1 cellular context compared by ENCODE assay signal in genomic region chr17:60559995-60560859, GRCh38.
A peak's percentile ranks its signal among the peaks of the same experiment; 100 is the strongest.
TF ChIP-seq lines count a peak whose summit lies in the region.

No MANE protein-coding gene starts in this region.

TF ChIP-seq in HepG2, 621 proteins besides CTCF, POLR2A, EP300 and RAD21 (continued from another document and continues in another):
- TF ChIP-seq ZNF646 (CRISPR knock-in tag; IDR thresholded peaks at IDR 0.05) = 0 out of 2 replicates have a peak, but pooled peaks have one; percentile 17
- peak; percentile 60 for TF ChIP-seq FOSL2 (CRISPR knock-in tag; IDR thresholded peaks at IDR 0.05)
- TF ChIP-seq ZNF101 (CRISPR knock-in tag; IDR thresholded peaks at IDR 0.05; ENCODE audit: borderline replicate concordance, low read depth) = no peak
- TF ChIP-seq ZNF777 (CRISPR knock-in tag; IDR thresholded peaks at IDR 0.05) = peak; percentile 47; the same call in 1 of the 2 replicates
- no peak for TF ChIP-seq ZBTB10 (CRISPR knock-in tag; IDR thresholded peaks at IDR 0.05; ENCODE audit: borderline replicate concordance)
- TF ChIP-seq JUND (CRISPR knock-in tag; IDR thresholded peaks at IDR 0.05) = no peak
- TF ChIP-seq JARID2 (CRISPR knock-in tag; IDR thresholded peaks at IDR 0.05; ENCODE audit: insufficient replicate concordance) = no peak
- TF ChIP-seq CBFB (CRISPR knock-in tag; IDR thresholded peaks at IDR 0.05) = no peak
- peak; percentile 36; the same call in 1 of the 2 replicates for TF ChIP-seq SMC3 (IDR thresholded peaks at IDR 0.05; ENCODE audit: low read length)
- no peak for TF ChIP-seq ZNF557 (CRISPR knock-in tag; IDR thresholded peaks at IDR 0.05)
- no peak for TF ChIP-seq ELF4 (CRISPR knock-in tag; IDR thresholded peaks at IDR 0.05; ENCODE audit: borderline replicate concordance)
- TF ChIP-seq ZNF607 (CRISPR knock-in tag; IDR thresholded peaks at IDR 0.05; ENCODE audit: borderline replicate concordance) = 0 out of 2 replicates have a peak, but pooled peaks have one; percentile 30
- TF ChIP-seq ZNF432 (CRISPR knock-in tag; IDR thresholded peaks at IDR 0.05; ENCODE audit: borderline replicate concordance) = no peak
- TF ChIP-seq MEIS2 (CRISPR knock-in tag; IDR thresholded peaks at IDR 0.05) = no peak
- no peak for TF ChIP-seq ZFYVE20 (CRISPR knock-in tag; IDR thresholded peaks at IDR 0.05; ENCODE audit: borderline replicate concordance, low read depth)
- no peak for TF ChIP-seq ATAD3A (CRISPR knock-in tag; IDR thresholded peaks at IDR 0.05)
- peak; percentile 20; the same call in 1 of the 2 replicates for TF ChIP-seq KDM3A (CRISPR knock-in tag; IDR thresholded peaks at IDR 0.05; ENCODE audit: low read depth)
- 0 out of 2 replicates have a peak, but pooled peaks have one; percentile 41 for TF ChIP-seq NFKBIZ (CRISPR knock-in tag; IDR thresholded peaks at IDR 0.05)
- no peak for TF ChIP-seq ZNF256 (CRISPR knock-in tag; conservative IDR thresholded peaks at IDR 0.05)
- TF ChIP-seq ZNF260 (CRISPR knock-in tag; IDR thresholded peaks at IDR 0.05; ENCODE audit: borderline replicate concordance, low read depth) = no peak
- TF ChIP-seq, protein P1, sequence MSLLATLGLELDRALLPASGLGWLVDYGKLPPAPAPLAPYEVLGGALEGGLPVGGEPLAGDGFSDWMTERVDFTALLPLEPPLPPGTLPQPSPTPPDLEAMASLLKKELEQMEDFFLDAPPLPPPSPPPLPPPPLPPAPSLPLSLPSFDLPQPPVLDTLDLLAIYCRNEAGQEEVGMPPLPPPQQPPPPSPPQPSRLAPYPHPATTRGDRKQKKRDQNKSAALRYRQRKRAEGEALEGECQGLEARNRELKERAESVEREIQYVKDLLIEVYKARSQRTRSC (CRISPR knock-in tag; IDR thresholded peaks at IDR 0.05; ENCODE audit: low read depth) = no peak
- no peak for TF ChIP-seq U2AF2 (IDR thresholded peaks at IDR 0.05; ENCODE audit: low read depth, low read length)
- TF ChIP-seq, protein P2, sequence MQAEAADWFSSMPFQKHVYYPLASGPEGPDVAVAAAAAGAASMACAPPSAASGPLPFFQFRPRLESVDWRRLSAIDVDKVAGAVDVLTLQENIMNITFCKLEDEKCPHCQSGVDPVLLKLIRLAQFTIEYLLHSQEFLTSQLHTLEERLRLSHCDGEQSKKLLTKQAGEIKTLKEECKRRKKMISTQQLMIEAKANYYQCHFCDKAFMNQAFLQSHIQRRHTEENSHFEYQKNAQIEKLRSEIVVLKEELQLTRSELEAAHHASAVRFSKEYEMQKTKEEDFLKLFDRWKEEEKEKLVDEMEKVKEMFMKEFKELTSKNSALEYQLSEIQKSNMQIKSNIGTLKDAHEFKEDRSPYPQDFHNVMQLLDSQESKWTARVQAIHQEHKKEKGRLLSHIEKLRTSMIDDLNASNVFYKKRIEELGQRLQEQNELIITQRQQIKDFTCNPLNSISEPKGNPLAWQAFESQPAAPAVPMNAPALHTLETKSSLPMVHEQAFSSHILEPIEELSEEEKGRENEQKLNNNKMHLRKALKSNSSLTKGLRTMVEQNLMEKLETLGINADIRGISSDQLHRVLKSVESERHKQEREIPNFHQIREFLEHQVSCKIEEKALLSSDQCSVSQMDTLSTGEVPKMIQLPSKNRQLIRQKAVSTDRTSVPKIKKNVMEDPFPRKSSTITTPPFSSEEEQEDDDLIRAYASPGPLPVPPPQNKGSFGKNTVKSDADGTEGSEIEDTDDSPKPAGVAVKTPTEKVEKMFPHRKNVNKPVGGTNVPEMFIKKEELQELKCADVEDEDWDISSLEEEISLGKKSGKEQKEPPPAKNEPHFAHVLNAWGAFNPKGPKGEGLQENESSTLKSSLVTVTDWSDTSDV (CRISPR knock-in tag; IDR thresholded peaks at IDR 0.05) = no peak
- peak; percentile 28 for TF ChIP-seq ZNF605 (CRISPR knock-in tag; IDR thresholded peaks at IDR 0.05)
- no peak for TF ChIP-seq JUNB (CRISPR knock-in tag; IDR thresholded peaks at IDR 0.05; ENCODE audit: borderline replicate concordance)
- no peak for TF ChIP-seq CAMTA2 (CRISPR knock-in tag; IDR thresholded peaks at IDR 0.05; ENCODE audit: borderline replicate concordance)
- no peak for TF ChIP-seq ZNF24 (IDR thresholded peaks at IDR 0.05)
- TF ChIP-seq ZBTB20 (CRISPR knock-in tag; IDR thresholded peaks at IDR 0.05; ENCODE audit: borderline replicate concordance, low read depth) = no peak; the same call in 1 of the 2 replicates
- peak; percentile 81 for TF ChIP-seq U2AF1 (optimal IDR thresholded peaks at IDR 0.05; ENCODE audit: low read depth, low read length)
- TF ChIP-seq, protein P3, sequence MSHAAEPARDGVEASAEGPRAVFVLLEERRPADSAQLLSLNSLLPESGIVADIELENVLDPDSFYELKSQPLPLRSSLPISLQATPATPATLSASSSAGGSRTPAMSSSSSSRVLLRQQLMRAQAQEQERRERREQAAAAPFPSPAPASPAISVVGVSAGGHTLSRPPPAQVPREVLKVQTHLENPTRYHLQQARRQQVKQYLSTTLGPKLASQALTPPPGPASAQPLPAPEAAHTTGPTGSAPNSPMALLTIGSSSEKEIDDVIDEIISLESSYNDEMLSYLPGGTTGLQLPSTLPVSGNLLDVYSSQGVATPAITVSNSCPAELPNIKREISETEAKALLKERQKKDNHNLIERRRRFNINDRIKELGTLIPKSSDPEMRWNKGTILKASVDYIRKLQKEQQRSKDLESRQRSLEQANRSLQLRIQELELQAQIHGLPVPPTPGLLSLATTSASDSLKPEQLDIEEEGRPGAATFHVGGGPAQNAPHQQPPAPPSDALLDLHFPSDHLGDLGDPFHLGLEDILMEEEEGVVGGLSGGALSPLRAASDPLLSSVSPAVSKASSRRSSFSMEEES (CRISPR knock-in tag; IDR thresholded peaks at IDR 0.05) = peak; percentile 30
- no peak for TF ChIP-seq SMARCC2 (IDR thresholded peaks at IDR 0.05)
- peak; percentile 69; the same call in 1 of the 2 replicates for TF ChIP-seq ESRRA (CRISPR knock-in tag; IDR thresholded peaks at IDR 0.05; ENCODE audit: low read depth)
- TF ChIP-seq PHF20 (CRISPR knock-in tag; IDR thresholded peaks at IDR 0.05) = no peak; the same call in 1 of the 2 replicates
- no peak for TF ChIP-seq ZNF740 (CRISPR knock-in tag; IDR thresholded peaks at IDR 0.05)
- TF ChIP-seq ZBTB8A (CRISPR knock-in tag; IDR thresholded peaks at IDR 0.05; ENCODE audit: borderline replicate concordance, low read depth) = no peak
- TF ChIP-seq ZNF446 (CRISPR knock-in tag; IDR thresholded peaks at IDR 0.05) = 0 out of 2 replicates have a peak, but pooled peaks have one; percentile 45
- TF ChIP-seq THAP8 (CRISPR knock-in tag; IDR thresholded peaks at IDR 0.05; ENCODE audit: borderline replicate concordance) = no peak
- TF ChIP-seq ZKSCAN8 (CRISPR knock-in tag; IDR thresholded peaks at IDR 0.05; ENCODE audit: borderline replicate concordance) = peak; percentile 100
- no peak; the same call in none of the 2 replicates for TF ChIP-seq NFYC (CRISPR knock-in tag; IDR thresholded peaks at IDR 0.05)
- no peak for TF ChIP-seq KAT2B (IDR thresholded peaks at IDR 0.05; ENCODE audit: borderline replicate concordance, low read depth, low read length)
- no peak for TF ChIP-seq ZNF562 (CRISPR knock-in tag; IDR thresholded peaks at IDR 0.05; ENCODE audit: borderline replicate concordance)
- TF ChIP-seq HOXA3 (CRISPR knock-in tag; IDR thresholded peaks at IDR 0.05) = peak; percentile 70; the same call in 1 of the 2 replicates
- no peak for TF ChIP-seq DBP (CRISPR knock-in tag; IDR thresholded peaks at IDR 0.05; ENCODE audit: not compliant biosample characterization)
- peak; percentile 72; the same call in 1 of the 2 replicates for TF ChIP-seq ZNF761 (CRISPR knock-in tag; conservative IDR thresholded peaks at IDR 0.05)
- no peak for TF ChIP-seq LCORL (IDR thresholded peaks at IDR 0.05)
- TF ChIP-seq LCORL (CRISPR knock-in tag; IDR thresholded peaks at IDR 0.05) = no peak; the same call in 1 of the 2 replicates
